ENCODE assay signal across 30 cellular contexts in genomic region chr3:48214225-48214624, GRCh38. TPM values are rescaled to one million over a fixed set of nuclear protein-coding genes. Genes with fewer than 3 reads are reported as not detected.
"Had no signal": no experiment of that assay in that cellular context is flagged by ENCODE, and none has a peak within 500 bp of the region (broad histone marks: within the 10 kb centered on the region; RNA-seq: fewer than 3 reads in every experiment).

No MANE protein-coding gene starts in this region.

- DNase-seq: colonic mucosa; cortex of kidney; effector CD8-positive, alpha-beta T cell; effector memory CD8-positive, alpha-beta T cell; endodermal cell; erythroblast; esophagus squamous epithelium; foreskin fibroblast; foreskin melanocyte; glutamatergic neuron; head of caudate nucleus; hippocampal formation; lower lobe of right lung; mesenchymal stem cell; mucosa of descending colon had no signal

- H3K9me3 ChIP-seq: colonic mucosa, esophagus squamous epithelium, gastrocnemius medialis, heart right ventricle, left lung, lower lobe of right lung, mucosa of descending colon had no signal

- H3K36me3 ChIP-seq: colonic mucosa, esophagus squamous epithelium, gastrocnemius medialis, heart right ventricle, left lung, lower lobe of right lung had no signal

- H3K4me3 ChIP-seq: colonic mucosa, esophagus squamous epithelium, gastrocnemius medialis, heart right ventricle, left lung, lower lobe of right lung, mucosa of descending colon had no signal

- H3K27me3 ChIP-seq: colonic mucosa, esophagus squamous epithelium, gastrocnemius medialis, heart right ventricle, left lung had no signal

- H3K27ac ChIP-seq: colonic mucosa, epithelial cell of prostate had no signal

- ATAC-seq: effector memory CD8-positive, alpha-beta T cell; esophagus mucosa had no signal

- FAIRE-seq: endometrium, islet of Langerhans, keratinocyte had no signal

- H3K4me1 ChIP-seq: colonic mucosa had no signal

RNA-seq across cellular contexts. Expression of gene CAMP, which starts 9.1 kb away (rescaled TPM):
- total RNA-seq: chondrocyte, colonic mucosa, dermis microvascular lymphatic vessel endothelial cell, endodermal cell, esophagus mucosa, gastrocnemius medialis, glomerular endothelial cell, kidney epithelial cell, left ventricle myocardium superior, lung microvascular endothelial cell, mesothelial cell of epicardium, mucosa of descending colon had no signal
